Comparison of ENCODE assay signal across 8 cellular contexts in genomic region chr10:114492351-114493037, GRCh38.
DNase-seq lines count a peak whose midpoint lies in the region; ATAC-seq and TF ChIP-seq lines count a peak whose summit lies in the region.

No MANE protein-coding gene starts in this region.

- H3K36me3 ChIP-seq in left ventricle myocardium inferior (peaks cover 66% of the 10 kb centered on the region), suprapubic skin (peaks cover 30% of the 10 kb centered on the region), upper lobe of left lung (peaks cover 0 to 38% (median 6%) of the 10 kb centered on the region in 4 donors)

- TF ChIP-seq EP300 in suprapubic skin (IDR thresholded peaks at IDR 0.05) (no peak), upper lobe of left lung (IDR thresholded peaks at IDR 0.05) (no peak)

- intact Hi-C loops in left ventricle myocardium inferior (cut with micrococcal nuclease), result no loop called here
- intact Hi-C loops in cardiac septum (cut with DNase I), result no loop called here

- H3K27me3 ChIP-seq in left ventricle myocardium inferior (ENCODE audit: low read depth) (no peaks in the 10 kb centered on the region), suprapubic skin (no peaks in the 10 kb centered on the region), upper lobe of left lung (no peaks in the 10 kb centered on the region)

- DNase-seq in left ventricle myocardium inferior, result no peak
- DNase-seq in cardiac septum (ENCODE audit: low spot score), result no peak
- peak; percentile 31 for DNase-seq in NAMALWA (ENCODE audit: low spot score)
- DNase-seq in cerebellar nuclear complex (lab: John Stamatoyannopoulos, UW), result peak; percentile 47 to 81
- DNase-seq in suprapubic skin (ENCODE audit: low spot score in 2 of 2), result no peak
- DNase-seq in upper lobe of left lung, result no peak
- DNase-seq in AG08396 (ENCODE audit: low spot score), result no peak

- H3K4me3 ChIP-seq in left ventricle myocardium inferior (no peak overlapping the region), suprapubic skin (no peak overlapping the region), upper lobe of left lung (no peak overlapping the region)

- 36% methylated on average over 4 of the region's 4 CpGs for WGBS in suprapubic skin
- WGBS in upper lobe of left lung, 2 donors, result 24 to 35% methylated on average over 4 of the region's 4 CpGs

- H3K9me3 ChIP-seq in left ventricle myocardium inferior (replicated peaks), result no peaks in the 10 kb centered on the region
- no peaks in the 10 kb centered on the region for H3K9me3 ChIP-seq in suprapubic skin
- H3K9me3 ChIP-seq in upper lobe of left lung, result no peaks in the 10 kb centered on the region

- H3K4me1 ChIP-seq in left ventricle myocardium inferior, result peaks cover 84% of the 10 kb centered on the region
- H3K4me1 ChIP-seq in suprapubic skin, result peaks cover 33% of the 10 kb centered on the region
- peaks cover 4 to 14% (median 7%) of the 10 kb centered on the region in 4 donors for H3K4me1 ChIP-seq in upper lobe of left lung

- TF ChIP-seq CTCF in left ventricle myocardium inferior (IDR thresholded peaks at IDR 0.05; ENCODE audit: borderline replicate concordance), result no peak
- no peak for TF ChIP-seq CTCF in suprapubic skin (IDR thresholded peaks at IDR 0.05)
- no peak for TF ChIP-seq CTCF in upper lobe of left lung (IDR thresholded peaks at IDR 0.05)

- ATAC-seq in upper lobe of left lung (ENCODE audit: low FRiP score in 2 of 2) (no peak), HG02642 (IDR thresholded peaks at IDR 0.05; ENCODE audit: poor library complexity, unreplicated experiment) (no peak)

- TF ChIP-seq POLR2A in suprapubic skin (IDR thresholded peaks at IDR 0.05) (no peak), upper lobe of left lung (IDR thresholded peaks at IDR 0.05) (no peak)

- H3K27ac ChIP-seq in left ventricle myocardium inferior (replicated peaks) (peak overlapping the region; percentile 92), suprapubic skin (peak overlapping the region; percentile 59), upper lobe of left lung (no peak overlapping the region)

Comparison
In these comparisons a context has a peak if more than half of its experiments do, and no peak if none do; other contexts are left out.
1. DNase-seq: peak in NAMALWA (single experiment) and cerebellar nuclear complex (2 of 2); none in left ventricle myocardium inferior (single experiment), cardiac septum (single experiment), suprapubic skin (0 of 2), upper lobe of left lung (0 of 2) and AG08396 (single experiment).
2. H3K27ac ChIP-seq: peak in left ventricle myocardium inferior (single experiment) and suprapubic skin (single experiment); none in upper lobe of left lung (0 of 4).